In the genomic region with DNA sequence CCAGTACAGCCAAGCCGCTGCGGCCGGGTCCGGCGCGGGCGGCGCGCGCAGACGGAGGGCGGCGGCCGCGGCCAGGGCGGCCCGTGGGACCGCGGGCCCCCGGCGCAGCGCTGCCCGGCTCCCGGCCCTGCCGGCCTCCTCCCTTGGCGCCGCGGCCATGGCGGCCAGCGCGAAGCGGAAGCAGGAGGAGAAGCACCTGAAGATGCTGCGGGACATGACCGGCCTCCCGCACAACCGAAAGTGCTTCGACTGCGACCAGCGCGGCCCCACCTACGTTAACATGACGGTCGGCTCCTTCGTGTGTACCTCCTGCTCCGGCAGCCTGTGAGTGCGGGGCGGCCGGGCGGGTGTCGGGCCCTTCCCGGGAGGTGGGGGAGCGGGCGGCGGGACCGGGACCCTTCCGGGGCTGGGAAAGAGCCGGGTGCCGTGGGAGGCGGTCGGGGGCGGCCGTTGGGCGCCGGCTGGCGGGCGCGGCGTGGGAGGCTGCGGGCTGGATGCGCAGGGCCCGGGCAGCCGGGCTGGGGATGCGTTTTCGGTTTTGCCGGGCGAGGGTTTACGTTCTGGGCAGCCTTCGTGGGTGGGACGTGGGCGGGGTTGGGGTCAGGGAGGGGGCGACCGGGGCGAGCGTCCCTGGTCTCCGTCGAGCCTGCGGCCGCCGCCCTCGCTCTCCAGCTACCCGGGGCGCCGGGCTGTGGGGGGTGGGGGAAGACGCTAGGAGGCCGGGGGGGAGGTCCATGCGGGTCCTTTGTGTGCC, we compare ENCODE assay signal across 8 cellular contexts. TPM values are rescaled to one million over a fixed set of nuclear protein-coding genes. Genes with fewer than 3 reads are reported as not detected.
DNase-seq lines count a peak whose midpoint lies in the region; ATAC-seq and TF ChIP-seq lines count a peak whose summit lies in the region.

No MANE protein-coding gene starts in this region.

- peak overlapping the region; percentile 96 for H3K4me3 Mint-ChIP-seq in CD4-positive, alpha-beta T cell
- H3K4me3 Mint-ChIP-seq in stimulated activated naive B cell treated with anti-CD40 and anti-IgM and Interleukin-4, amounts not matched to agents 10 μg/mL and 1 μg/mL and 100 μg/mL, for 72 hours = peak overlapping the region; percentile 82 to 89

- CTCF ChIA-PET in CD4-positive, alpha-beta T cell (lab: Charles Lee) = interaction anchor here (1.4 kb wide), 1 partner anchor 12 kb away, joined by 3 read pairs; no protein-coding TSS in a partner anchor

- peak overlapping the region; percentile 41 for H3K27ac ChIP-seq in CD4-positive, alpha-beta T cell (ENCODE audit: low read depth, low read length)
- peak overlapping the region; percentile 78 for H3K27ac ChIP-seq in WERI-Rb-1
- H3K27ac ChIP-seq in dorsolateral prefrontal cortex = peak overlapping the region in 55 of 59 donors; percentile 18 to 93 (median 79)

- H3K9me3 ChIP-seq in CD4-positive, alpha-beta T cell (ENCODE audit: control insufficient read depth, low read length) = no peaks in the 10 kb centered on the region
- no peaks in the 10 kb centered on the region for H3K9me3 ChIP-seq in WERI-Rb-1 (ENCODE audit: severe bottlenecking)

- H3K9me3 Mint-ChIP-seq in CD4-positive, alpha-beta T cell = no peaks in the 10 kb centered on the region
- peaks cover 0 to 2% of the 10 kb centered on the region in 2 donors for H3K9me3 Mint-ChIP-seq in stimulated activated naive B cell treated with anti-CD40 and anti-IgM and Interleukin-4, amounts not matched to agents 10 μg/mL and 1 μg/mL and 100 μg/mL, for 72 hours

- H3K27ac Mint-ChIP-seq in CD4-positive, alpha-beta T cell = peak overlapping the region; percentile 91
- peak overlapping the region; percentile 88 for H3K27ac Mint-ChIP-seq in stimulated activated naive B cell treated with anti-CD40 and anti-IgM and Interleukin-4, amounts not matched to agents 10 μg/mL and 1 μg/mL and 100 μg/mL, for 72 hours

- DNase-seq in CD4-positive, alpha-beta T cell = peak; percentile 17 to 50 (median 30)
- peak; percentile 58 for DNase-seq in WERI-Rb-1
- DNase-seq in dorsolateral prefrontal cortex = peak in 5 of 10 donors; percentile 14 to 58 (median 36)
- DNase-seq in lower leg skin (ENCODE audit: low spot score in 2 of 2) = peak in 1 of 2 donors; percentile 89
- no peak for DNase-seq in stimulated activated naive B cell treated with anti-CD40 and anti-IgM and Interleukin-4, amounts not matched to agents 10 μg/mL and 1 μg/mL and 100 μg/mL, for 72 hours
- no peak for DNase-seq in NCI-H446 (lab: John Stamatoyannopoulos, UW)

- peaks cover 4% of the 10 kb centered on the region for H3K36me3 Mint-ChIP-seq in CD4-positive, alpha-beta T cell (ENCODE audit: low read depth)
- no peaks in the 10 kb centered on the region for H3K36me3 Mint-ChIP-seq in stimulated activated naive B cell treated with anti-CD40 and anti-IgM and Interleukin-4, amounts not matched to agents 10 μg/mL and 1 μg/mL and 100 μg/mL, for 72 hours

- peak overlapping the region; percentile 81 for H3K4me3 ChIP-seq in WERI-Rb-1 (ENCODE audit: low read depth, low read length)
- peak overlapping the region; percentile 54 to 95 (median 85) for H3K4me3 ChIP-seq in dorsolateral prefrontal cortex
- peak overlapping the region; percentile 99 for H3K4me3 ChIP-seq in lower leg skin (ENCODE audit: low read depth, poor library complexity, severe bottlenecking)

- peaks cover 64% of the 10 kb centered on the region for H3K4me1 Mint-ChIP-seq in CD4-positive, alpha-beta T cell (ENCODE audit: low read depth)
- H3K4me1 Mint-ChIP-seq in stimulated activated naive B cell treated with anti-CD40 and anti-IgM and Interleukin-4, amounts not matched to agents 10 μg/mL and 1 μg/mL and 100 μg/mL, for 72 hours = peaks cover 20 to 24% of the 10 kb centered on the region in 2 donors

- POLR2A ChIA-PET in CD4-positive, alpha-beta T cell (lab: Charles Lee) = interaction anchor here (1.0 to 1.5 kb wide), 2 partner anchors 8 to 9 kb away, joined by 3 to 8 read pairs; no protein-coding TSS in a partner anchor

- no peaks in the 10 kb centered on the region for H3K36me3 ChIP-seq in WERI-Rb-1

- WGBS in lower leg skin, 2 donors = 0% methylated on average over 18 to 62 of the region's 96 CpGs

- intact Hi-C loops in CD4-positive, alpha-beta T cell (cut with DNase I, micrococcal nuclease) = loop anchor here (5.0 to 10.0 kb wide), 4 partner anchors 62 to 638 kb away; a partner anchor contains a TSS
- intact Hi-C loops in dorsolateral prefrontal cortex (cut with DNase I) (loop anchor here (5.0 to 10.0 kb wide), 6 partner anchors 55 to 292 kb away; a partner anchor contains a TSS), lower leg skin (cut with DNase I; ENCODE audit: low total_unique reads) (no loop called here)

- H3K27me3 Mint-ChIP-seq in CD4-positive, alpha-beta T cell = no peaks in the 10 kb centered on the region
- no peaks in the 10 kb centered on the region for H3K27me3 Mint-ChIP-seq in stimulated activated naive B cell treated with anti-CD40 and anti-IgM and Interleukin-4, amounts not matched to agents 10 μg/mL and 1 μg/mL and 100 μg/mL, for 72 hours

- no peak for TF ChIP-seq CTCF in CD4-positive, alpha-beta T cell (IDR thresholded peaks at IDR 0.05)
- TF ChIP-seq CTCF in WERI-Rb-1 (IDR thresholded peaks at IDR 0.05; ENCODE audit: low read depth, low read length) (no peak), dorsolateral prefrontal cortex (IDR thresholded peaks at IDR 0.05 in 54 of 56, conservative IDR thresholded peaks at IDR 0.05 in 2 of 56; ENCODE audit: low read depth in 1 of 56, partially characterized antibody in 56 of 56) (peak in 6 of 56 donors; percentile 2 to 25 (median 7)), lower leg skin (IDR thresholded peaks at IDR 0.05) (no peak)

- no peak for TF ChIP-seq POLR2A in lower leg skin (IDR thresholded peaks at IDR 0.05)

- no peaks in the 10 kb centered on the region for H3K27me3 ChIP-seq in CD4-positive, alpha-beta T cell (ENCODE audit: control insufficient read depth, insufficient read depth, low read length)
- H3K27me3 ChIP-seq in WERI-Rb-1 (ENCODE audit: insufficient read depth, low read depth, severe bottlenecking) = no peaks in the 10 kb centered on the region
- H3K27me3 ChIP-seq in dorsolateral prefrontal cortex = no peaks in the 10 kb centered on the region

- peak; percentile 61 for ATAC-seq in CD4-positive, alpha-beta T cell (ENCODE audit: poor library complexity)
- ATAC-seq in GM19397 (IDR thresholded peaks at IDR 0.05; ENCODE audit: unreplicated experiment) = peak; percentile 83
- ATAC-seq in HG03439 (IDR thresholded peaks at IDR 0.05; ENCODE audit: unreplicated experiment) = peak; percentile 75
- peak; percentile 81 to 84 for ATAC-seq in stimulated activated naive B cell treated with anti-CD40 and anti-IgM and Interleukin-4, amounts not matched to agents 10 μg/mL and 1 μg/mL and 100 μg/mL, for 72 hours (replicated peaks)

RNA-seq across cellular contexts. Expression of a gene that starts 0.5 kb away (rescaled TPM):
- total RNA-seq in CD4-positive, alpha-beta T cell = 10 to 100 TPM; 49.9 to 55.9 TPM
- total RNA-seq in dorsolateral prefrontal cortex = 100 to 1,000 TPM in 83 of 120 experiments, 10 to 100 TPM in 37; 79.9 to 144 (median 106) TPM
- total RNA-seq in lower leg skin = 10 to 100 TPM; 44.6 to 65.3 (median 55.7) TPM

Comparison
In these comparisons a context has a peak if more than half of its experiments do, and no peak if none do; other contexts are left out.
1. DNase-seq: peak in CD4-positive, alpha-beta T cell (10 of 10) and WERI-Rb-1 (single experiment); none in stimulated activated naive B cell treated with anti-CD40 and anti-IgM and Interleukin-4, amounts not matched to agents 10 μg/mL and 1 μg/mL and 100 μg/mL, for 72 hours (single experiment) and NCI-H446 (0 of 2).
2. Peak in every context shown above with its lines, with median percentiles within 50 percentile points of each other: ATAC-seq, H3K27ac ChIP-seq and H3K4me3 ChIP-seq.